19 cellular contexts compared by ENCODE assay signal in genomic region chr2:129070663-129071062, GRCh38.
DNase-seq lines count a peak whose midpoint lies in the region; ATAC-seq, FAIRE-seq and TF ChIP-seq lines count a peak whose summit lies in the region.
"Had no signal": no experiment of that assay in that cellular context is flagged by ENCODE, and none has a peak within 500 bp of the region (broad histone marks: within the 10 kb centered on the region; RNA-seq: fewer than 3 reads in every experiment).

No MANE protein-coding gene starts in this region.

- H3K4me3 Mint-ChIP-seq in activated naive CD4-positive, alpha-beta T cell treated with anti-CD3 and anti-CD28 coated beads, Interleukin-2, amount 10 ng/mL, durations not matched to agents 7 days and 5 days, result no peak overlapping the region
- H3K4me3 Mint-ChIP-seq: T-cell had no signal

- H3K9me3 Mint-ChIP-seq in activated naive CD4-positive, alpha-beta T cell treated with anti-CD3 and anti-CD28 coated beads, Interleukin-2, amount 10 ng/mL, durations not matched to agents 7 days and 5 days, result no peaks in the 10 kb centered on the region
- H3K9me3 Mint-ChIP-seq: T-cell had no signal

- H3K27me3 ChIP-seq in HepG2 (ENCODE audit: control insufficient read depth in 1 of 2, insufficient read depth in 2 of 2, low read length in 2 of 2), result peaks cover 0 to 10% of the 10 kb centered on the region in 2 experiments; a peak in 2 of 5 replicates
- no peaks in the 10 kb centered on the region for H3K27me3 ChIP-seq in right lobe of liver
- H3K27me3 ChIP-seq in colonic mucosa, result no peaks in the 10 kb centered on the region

- ATAC-seq in HepG2 (no peak; the same call in 2 of the 3 replicates), right lobe of liver (no peak), GM21723 (IDR thresholded peaks at IDR 0.05; ENCODE audit: unreplicated experiment) (no peak)
- ATAC-seq: HCT116, T-cell had no signal

- no peaks in the 10 kb centered on the region for H3K36me3 ChIP-seq in HepG2 (replicated peaks in 1 of 2; ENCODE audit: control insufficient read depth in 1 of 2, insufficient read depth in 2 of 2, low read length in 2 of 2)
- H3K36me3 ChIP-seq in right lobe of liver, result no peaks in the 10 kb centered on the region
- no peaks in the 10 kb centered on the region for H3K36me3 ChIP-seq in colonic mucosa

- no peak overlapping the region for H3K9ac ChIP-seq in HepG2 (ENCODE audit: insufficient read depth, low read depth, low read length)
- H3K9ac ChIP-seq in colonic mucosa (ENCODE audit: low read depth in 2 of 2, low read length in 2 of 2), result no peak overlapping the region
- H3K9ac ChIP-seq: SK-N-SH had no signal

- H3K4me1 Mint-ChIP-seq in activated naive CD4-positive, alpha-beta T cell treated with anti-CD3 and anti-CD28 coated beads, Interleukin-2, amount 10 ng/mL, durations not matched to agents 7 days and 5 days, result no peaks in the 10 kb centered on the region
- H3K4me1 Mint-ChIP-seq: T-cell had no signal

- TF ChIP-seq POLR2A in HepG2 (IDR thresholded peaks at IDR 0.05; ENCODE audit: insufficient read depth in 1 of 2, low read depth in 2 of 2, low read length in 2 of 2) (no peak), right lobe of liver (IDR thresholded peaks at IDR 0.05) (no peak)

- CTCF ChIA-PET in HepG2 (lab: Yijun Ruan, JAX; ENCODE audit: low intra/inter-chr PET ratio, low total read pairs), result no interaction called here
- CTCF ChIA-PET in activated naive CD4-positive, alpha-beta T cell treated with anti-CD3 and anti-CD28 coated beads, Interleukin-2, amount 10 ng/mL, durations not matched to agents 7 days and 5 days (lab: Charles Lee), result no interaction called here

- no peak for TF ChIP-seq EP300 in HepG2 (IDR thresholded peaks at IDR 0.05; ENCODE audit: low read depth in 2 of 2, low read length in 2 of 2)
- TF ChIP-seq EP300 in HepG2 (CRISPR knock-in tag; IDR thresholded peaks at IDR 0.05; ENCODE audit: borderline replicate concordance), result no peak

- no peak overlapping the region for H3K4me2 ChIP-seq in HepG2 (ENCODE audit: low read depth, low read length)
- H3K4me2 ChIP-seq: SK-N-SH had no signal

- DNase-seq in HepG2 (ENCODE audit: low spot score), result no peak
- DNase-seq in right lobe of liver, result no peak
- DNase-seq in NCI-H2171 (lab: John Stamatoyannopoulos, UW), result peak; percentile 41
- no peak for DNase-seq in colonic mucosa
- no peak for DNase-seq in urothelium cell line (ENCODE audit: low spot score)
- no peak for DNase-seq in NCI-H2227 (lab: John Stamatoyannopoulos, UW; ENCODE audit: unreplicated experiment)
- no peak for DNase-seq in activated naive CD4-positive, alpha-beta T cell treated with anti-CD3 and anti-CD28 coated beads, Interleukin-2, amount 10 ng/mL, durations not matched to agents 7 days and 5 days
- DNase-seq: C1 segment of cervical spinal cord, GOT3, NCI-H1930, NCI-H526, Right ventricle myocardium superior, SK-N-SH, T-cell had no signal

- H2AFZ ChIP-seq in HepG2 (ENCODE audit: low read length), result no peak overlapping the region

- H3K4me1 ChIP-seq in HepG2 (ENCODE audit: insufficient read depth, low read length) (0 out of 2 replicates have a peak, but pooled peaks cover 8% of the 10 kb centered on the region), right lobe of liver (peaks cover 0 to 10% (median 0%) of the 10 kb centered on the region in 4 donors), colonic mucosa (peaks cover 4% of the 10 kb centered on the region)

- FAIRE-seq in HepG2 (lab: Jason Lieb, UNC) (no peak), urothelium cell line (lab: Jason Lieb, UNC) (peak; percentile 27)
- FAIRE-seq: D721Med, G401.6, RCC 7860 had no signal

- H3K4me3 ChIP-seq in HepG2 (replicated peaks in 1 of 3; ENCODE audit: insufficient read depth in 1 of 3, low read depth in 2 of 3, low read length in 3 of 3) (no peak overlapping the region), right lobe of liver (no peak overlapping the region), colonic mucosa (no peak overlapping the region)

- in situ Hi-C loops in HepG2 (cut with HindIII; ENCODE audit: extremely low pct_ligation_motif_present, low pct_unique_long_range_greater_than_20kb), result no loop called here

- intact Hi-C loops in HepG2 (cut with micrococcal nuclease; ENCODE audit: unreplicated experiment), result no loop called here
- intact Hi-C loops in right lobe of liver (cut with DNase I), result no loop called here
- intact Hi-C loops in colonic mucosa (cut with DNase I), result no loop called here

- no peak overlapping the region for H3K27ac Mint-ChIP-seq in activated naive CD4-positive, alpha-beta T cell treated with anti-CD3 and anti-CD28 coated beads, Interleukin-2, amount 10 ng/mL, durations not matched to agents 7 days and 5 days
- H3K27ac Mint-ChIP-seq: T-cell had no signal

- H3K9me3 ChIP-seq in HepG2 (ENCODE audit: low read length) (no peaks in the 10 kb centered on the region), right lobe of liver (no peaks in the 10 kb centered on the region), colonic mucosa (no peaks in the 10 kb centered on the region)
- H3K9me3 ChIP-seq: SK-N-SH had no signal

- no peaks in the 10 kb centered on the region for H3K36me3 Mint-ChIP-seq in activated naive CD4-positive, alpha-beta T cell treated with anti-CD3 and anti-CD28 coated beads, Interleukin-2, amount 10 ng/mL, durations not matched to agents 7 days and 5 days
- H3K36me3 Mint-ChIP-seq: T-cell had no signal

- POLR2A ChIA-PET in HepG2 (lab: Yijun Ruan, JAX), result no interaction called here

- no peaks in the 10 kb centered on the region for H3K27me3 Mint-ChIP-seq in activated naive CD4-positive, alpha-beta T cell treated with anti-CD3 and anti-CD28 coated beads, Interleukin-2, amount 10 ng/mL, durations not matched to agents 7 days and 5 days
- H3K27me3 Mint-ChIP-seq: T-cell had no signal

- no peak for TF ChIP-seq RAD21 in HepG2 (CRISPR knock-in tag; IDR thresholded peaks at IDR 0.05)

- BruUV-seq in HepG2 (replicated peaks; lab: Mats Ljungman, UMichigan), result no TSS peak

- H4K20me1 ChIP-seq in HepG2 (ENCODE audit: insufficient read depth, low read length), result no peaks in the 10 kb centered on the region; the same call in 1 of the 2 replicates

- H3K27ac ChIP-seq in HepG2 (ENCODE audit: extremely low read length, insufficient read depth, low read length) (no peak overlapping the region), right lobe of liver (no peak overlapping the region), colonic mucosa (peak overlapping the region; percentile 34)

- TF ChIP-seq CTCF in HepG2 (CRISPR knock-in tag; IDR thresholded peaks at IDR 0.05) (no peak), right lobe of liver (IDR thresholded peaks at IDR 0.05) (no peak), colonic mucosa (IDR thresholded peaks at IDR 0.05) (no peak)

- 25% methylated on average over 1 of the region's 3 CpGs for WGBS in HepG2 (ENCODE audit: low lambda C conversion rate)
- WGBS in right lobe of liver (ENCODE audit: insufficient coverage, low coverage, low lambda C conversion rate, missing lambda C conversion rate), result 100% methylated on average over 1 of the region's 3 CpGs

- no peaks in the 10 kb centered on the region for H3K79me2 ChIP-seq in HepG2 (ENCODE audit: insufficient read depth, low read length)

TF ChIP-seq in HepG2, 621 proteins besides CTCF, POLR2A, EP300 and RAD21:
- TF ChIP-seq LCORL (IDR thresholded peaks at IDR 0.05), result peak; percentile 92
- TF ChIP-seq LCORL (CRISPR knock-in tag; IDR thresholded peaks at IDR 0.05), result no peak
- TF ChIP-seq ZMAT3 (CRISPR knock-in tag; conservative IDR thresholded peaks at IDR 0.05), result no peak
